In the genomic region with DNA sequence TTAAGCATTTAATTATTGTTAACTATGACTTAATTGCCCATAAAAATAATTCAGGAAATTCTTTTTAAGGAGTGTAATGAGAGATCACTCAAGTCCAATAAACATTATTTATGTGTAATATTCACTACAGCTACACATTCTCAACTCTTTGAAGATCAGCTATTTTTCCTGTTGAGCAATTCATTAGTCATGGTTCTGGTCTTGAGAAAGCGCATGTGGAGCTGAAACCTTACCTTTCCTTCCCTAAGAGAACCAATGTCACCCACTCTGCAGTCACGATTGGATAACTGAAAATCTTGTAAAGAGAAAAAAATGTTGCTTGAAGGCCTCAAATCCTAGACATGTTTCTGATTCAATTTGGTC, we compare ENCODE assay signal across 11 cellular contexts.
DNase-seq lines count a peak whose midpoint lies in the region; ATAC-seq, FAIRE-seq and TF ChIP-seq lines count a peak whose summit lies in the region.
"Had no signal": no experiment of that assay in that cellular context is flagged by ENCODE, and none has a peak within 500 bp of the region (broad histone marks: within the 10 kb centered on the region; RNA-seq: fewer than 3 reads in every experiment).

No MANE protein-coding gene starts in this region.

- TF ChIP-seq POLR2A in H54 (IDR thresholded peaks at IDR 0.05; ENCODE audit: low read depth, low read length) = no peak

- H3K36me3 ChIP-seq in SJCRH30 = no peaks in the 10 kb centered on the region

- DNase-seq in H54 (ENCODE audit: insufficient read length, low spot score) (no peak), SJCRH30 (peak; percentile 51 to 84), fibroblast of peridontal ligament (ENCODE audit: extremely low read depth) (peak; percentile 88), skeletal muscle cell (ENCODE audit: low read depth) (peak; percentile 94), OCI-M2 (lab: John Stamatoyannopoulos, UW; ENCODE audit: unreplicated experiment) (no peak)
- DNase-seq in CD4-positive, alpha-beta T cell = no peak
- DNase-seq: activated CD4-positive, alpha-beta T cell treated with anti-CD3 and anti-CD28 coated beads, Interleukin-2, amount 50 U/mL, for 1 hour; amygdala; nucleus accumbens had no signal

- H3K27ac ChIP-seq in SJCRH30 = peak overlapping the region; percentile 76
- no peak overlapping the region for H3K27ac ChIP-seq in CD4-positive, alpha-beta T cell (ENCODE audit: low read depth, low read length)

- H3K4me3 ChIP-seq in SJCRH30 (no peak overlapping the region), skeletal muscle cell (ENCODE audit: low read depth, low read length) (no peak overlapping the region)

- H3K9me3 Mint-ChIP-seq in CD4-positive, alpha-beta T cell = peaks cover 5% of the 10 kb centered on the region

- H3K4me3 Mint-ChIP-seq in CD4-positive, alpha-beta T cell = no peak overlapping the region

- H3K9me3 ChIP-seq in SJCRH30 (replicated peaks) = no peaks in the 10 kb centered on the region
- H3K9me3 ChIP-seq in CD4-positive, alpha-beta T cell (ENCODE audit: control insufficient read depth, low read length) = no peaks in the 10 kb centered on the region

- H3K4me1 ChIP-seq in SJCRH30 = peaks cover 28% of the 10 kb centered on the region

- intact Hi-C loops in CD4-positive, alpha-beta T cell (cut with DNase I, micrococcal nuclease) = no loop called here

- POLR2A ChIA-PET in CD4-positive, alpha-beta T cell (lab: Charles Lee) = no interaction called here

- H3K36me3 Mint-ChIP-seq in CD4-positive, alpha-beta T cell (ENCODE audit: low read depth) = no peaks in the 10 kb centered on the region

- H3K27me3 Mint-ChIP-seq in CD4-positive, alpha-beta T cell = no peaks in the 10 kb centered on the region

- no peak for ATAC-seq in HG03439 (IDR thresholded peaks at IDR 0.05; ENCODE audit: unreplicated experiment)
- no peak for ATAC-seq in CD4-positive, alpha-beta T cell (ENCODE audit: poor library complexity)
- ATAC-seq in GM18907 (IDR thresholded peaks at IDR 0.05; ENCODE audit: unreplicated experiment) = no peak

- FAIRE-seq in H54 (lab: Jason Lieb, UNC) = peak; percentile 81

- CTCF ChIA-PET in CD4-positive, alpha-beta T cell (lab: Charles Lee) = no interaction called here

- TF ChIP-seq CTCF in CD4-positive, alpha-beta T cell (IDR thresholded peaks at IDR 0.05) = no peak

- H3K27me3 ChIP-seq in SJCRH30 = no peaks in the 10 kb centered on the region
- no peaks in the 10 kb centered on the region for H3K27me3 ChIP-seq in CD4-positive, alpha-beta T cell (ENCODE audit: control insufficient read depth, insufficient read depth, low read length)

- H3K27ac Mint-ChIP-seq in CD4-positive, alpha-beta T cell = no peak overlapping the region

- H3K4me1 Mint-ChIP-seq in CD4-positive, alpha-beta T cell (ENCODE audit: low read depth) = no peaks in the 10 kb centered on the region

Comparison
In these comparisons a context has a peak if more than half of its experiments do, and no peak if none do; other contexts are left out.
1. DNase-seq: peak in SJCRH30 (2 of 2), fibroblast of peridontal ligament (single experiment) and skeletal muscle cell (single experiment); none in H54 (single experiment), CD4-positive, alpha-beta T cell (0 of 10) and OCI-M2 (single experiment).